25 cellular contexts compared by ENCODE assay signal in genomic region chr18:8757598-8757997, GRCh38.
"Had no signal": no experiment of that assay in that cellular context is flagged by ENCODE, and none has a peak within 500 bp of the region (broad histone marks: within the 10 kb centered on the region; RNA-seq: fewer than 3 reads in every experiment).

No MANE protein-coding gene starts in this region.

- H3K4me1 ChIP-seq: ascending aorta, breast epithelium, parathyroid adenoma, right lobe of liver, upper lobe of right lung had no signal

- H3K4me3 ChIP-seq: ascending aorta, breast epithelium, right lobe of liver, stomach, thoracic aorta, upper lobe of right lung had no signal

- DNase-seq: activated CD4-positive, alpha-beta memory T cell treated with anti-CD3 and anti-CD28 coated beads, Interleukin-2, amount 10 ng/mL, durations not matched to agents 7 days and 5 days; activated CD4-positive, alpha-beta T cell treated with anti-CD3 and anti-CD28 coated beads for 36 hours; activated CD8-positive, alpha-beta memory T cell treated with anti-CD3 and anti-CD28 coated beads, Interleukin-2, amount 10 ng/mL, durations not matched to agents 7 days and 5 days; activated naive CD4-positive, alpha-beta T cell treated with anti-CD3 and anti-CD28 coated beads, Interleukin-2, amount 10 ng/mL, durations not matched to agents 7 days and 5 days; activated naive CD8-positive, alpha-beta T cell treated with anti-CD3 and anti-CD28 coated beads, Interleukin-2, amount 50 U/mL, for 24 hours; activated T-cell treated with anti-CD3 and anti-CD28 coated beads, Interleukin-2, amount 50 U/mL, for 1 hour; cerebellar nuclear complex; effector memory CD4-positive, alpha-beta T cell; mesendoderm; right lobe of liver; small intestine; stimulated activated CD4-positive, alpha-beta T cell treated with anti-CD3 and anti-CD28 coated beads, Interleukin-4, amount 100 ng/mL, for 1 hour; stomach; upper lobe of right lung had no signal

- H3K4me3 Mint-ChIP-seq: activated CD4-positive, alpha-beta memory T cell treated with anti-CD3 and anti-CD28 coated beads, Interleukin-2, amount 10 ng/mL, durations not matched to agents 7 days and 5 days; activated CD4-positive, alpha-beta T cell treated with anti-CD3 and anti-CD28 coated beads for 36 hours; activated CD8-positive, alpha-beta memory T cell treated with anti-CD3 and anti-CD28 coated beads, Interleukin-2, amount 10 ng/mL, durations not matched to agents 7 days and 5 days; activated naive CD4-positive, alpha-beta T cell treated with anti-CD3 and anti-CD28 coated beads, Interleukin-2, amount 10 ng/mL, durations not matched to agents 7 days and 5 days; activated naive CD8-positive, alpha-beta T cell treated with anti-CD3 and anti-CD28 coated beads, Interleukin-2, amount 50 U/mL, for 24 hours; dendritic cell treated with granulocyte-macrophage colony-stimulating factor and Interleukin-4, amounts not matched to agents 40 ng/mL and 50 ng/mL, for 4 days; natural killer cell treated with Interleukin-12 subunit alpha and Interleukin-12 subunit beta and Interleukin-15 and Interleukin-18, amount 100 ng/mL, for 72 hours; T-helper 2 cell treated with Interferon-gamma antibody and Interleukin-4, amounts not matched to agents 5 μg/mL and 100 μg/mL, for 36 hours; WTC11 had no signal

- H3K9ac ChIP-seq: parathyroid adenoma had no signal

- H3K27me3 Mint-ChIP-seq: dendritic cell treated with granulocyte-macrophage colony-stimulating factor and Interleukin-4, amounts not matched to agents 40 ng/mL and 50 ng/mL, for 4 days had no signal

- H3K9me3 Mint-ChIP-seq: natural killer cell treated with Interleukin-12 subunit alpha and Interleukin-12 subunit beta and Interleukin-15 and Interleukin-18, amount 100 ng/mL, for 72 hours had no signal

- FAIRE-seq: endothelial cell of umbilical vein, small intestine, TTC549 had no signal

- H3K27ac ChIP-seq: ascending aorta, breast epithelium, neutrophil, parathyroid adenoma, right lobe of liver, thoracic aorta, upper lobe of right lung had no signal

- H3K79me2 ChIP-seq: parathyroid adenoma had no signal

- H3K9me3 ChIP-seq: ascending aorta, breast epithelium, neutrophil, right lobe of liver, thoracic aorta, upper lobe of right lung had no signal

- H3K36me3 ChIP-seq: ascending aorta, breast epithelium, neutrophil, right lobe of liver, thoracic aorta, upper lobe of right lung had no signal

- H3K27ac Mint-ChIP-seq: activated CD4-positive, alpha-beta memory T cell treated with anti-CD3 and anti-CD28 coated beads, Interleukin-2, amount 10 ng/mL, durations not matched to agents 7 days and 5 days; activated CD4-positive, alpha-beta T cell treated with anti-CD3 and anti-CD28 coated beads for 36 hours; activated CD8-positive, alpha-beta memory T cell treated with anti-CD3 and anti-CD28 coated beads, Interleukin-2, amount 10 ng/mL, durations not matched to agents 7 days and 5 days; activated naive CD4-positive, alpha-beta T cell treated with anti-CD3 and anti-CD28 coated beads, Interleukin-2, amount 10 ng/mL, durations not matched to agents 7 days and 5 days; activated naive CD8-positive, alpha-beta T cell treated with anti-CD3 and anti-CD28 coated beads, Interleukin-2, amount 50 U/mL, for 24 hours; dendritic cell treated with granulocyte-macrophage colony-stimulating factor and Interleukin-4, amounts not matched to agents 40 ng/mL and 50 ng/mL, for 4 days; natural killer cell treated with Interleukin-12 subunit alpha and Interleukin-12 subunit beta and Interleukin-15 and Interleukin-18, amount 100 ng/mL, for 72 hours; T-helper 2 cell treated with Interferon-gamma antibody and Interleukin-4, amounts not matched to agents 5 μg/mL and 100 μg/mL, for 36 hours had no signal

- ATAC-seq: activated CD4-positive, alpha-beta T cell treated with anti-CD3 and anti-CD28 coated beads for 36 hours; activated CD8-positive, alpha-beta memory T cell treated with anti-CD3 and anti-CD28 coated beads, Interleukin-2, amount 10 ng/mL, durations not matched to agents 7 days and 5 days; activated naive CD8-positive, alpha-beta T cell treated with anti-CD3 and anti-CD28 coated beads, Interleukin-2, amount 50 U/mL, for 24 hours; natural killer cell treated with Interleukin-12 subunit alpha and Interleukin-12 subunit beta and Interleukin-15 and Interleukin-18, amount 100 ng/mL, for 72 hours; right lobe of liver; upper lobe of right lung; WTC11 had no signal

- H3K27me3 ChIP-seq: ascending aorta, breast epithelium, neutrophil, right lobe of liver, stomach, upper lobe of right lung had no signal

- H2AFZ ChIP-seq: parathyroid adenoma had no signal
